15 cellular contexts compared by ENCODE assay signal in genomic region chr9:113694912-113695900, GRCh38.
"Had no signal": no experiment of that assay in that cellular context is flagged by ENCODE, and none has a peak within 500 bp of the region (broad histone marks: within the 10 kb centered on the region; RNA-seq: fewer than 3 reads in every experiment).

No MANE protein-coding gene starts in this region.

- H3K27ac ChIP-seq: adrenal gland, gastroesophageal sphincter, neural progenitor cell, ovary, testis had no signal

- DNase-seq: activated CD4-positive, alpha-beta T cell treated with anti-CD3 and anti-CD28 coated beads, Interleukin-2, amount 10 ng/mL, durations not matched to agents 24 days and 14 days; activated naive CD4-positive, alpha-beta T cell treated with anti-CD3 and anti-CD28 coated beads for 36 hours; activated T-cell treated with anti-CD3 and anti-CD28 coated beads for 4 hours; adrenal gland; caudate nucleus; cortex of kidney; effector CD8-positive, alpha-beta T cell; left ventricle myocardium superior; ovary; stimulated activated CD4-positive, alpha-beta T cell treated with anti-CD3 and anti-CD28 coated beads, Interleukin-12 subunit alpha, Interleukin-12 subunit beta, amount 100 ng/mL, for 4 hours; testis had no signal

- H3K4me1 Mint-ChIP-seq: neural progenitor cell had no signal

- ATAC-seq: gastroesophageal sphincter, left ventricle myocardium superior had no signal

- H3K27me3 ChIP-seq: ovary, testis had no signal

- H3K9me3 ChIP-seq: adrenal gland, ovary, testis had no signal

- H3K4me1 ChIP-seq: adrenal gland, gastroesophageal sphincter, neural progenitor cell, testis had no signal

- H3K9me3 Mint-ChIP-seq: activated T-helper 17 cell treated with anti-CD3 and anti-CD28 coated beads, Interleukin-2, amount 50 U/mL, for 72 hours; neural progenitor cell; stimulated activated naive CD8-positive, alpha-beta T cell treated with anti-CD3 and anti-CD28 coated beads, Interleukin-15, Interleukin-2, amounts not matched to agents 100 ng/mL and 50 ng/mL, for 24 hours had no signal

- H3K27ac Mint-ChIP-seq: activated CD4-positive, alpha-beta T cell treated with anti-CD3 and anti-CD28 coated beads, Interleukin-2, amount 10 ng/mL, durations not matched to agents 24 days and 14 days; activated naive CD4-positive, alpha-beta T cell treated with anti-CD3 and anti-CD28 coated beads for 36 hours; activated T-helper 17 cell treated with anti-CD3 and anti-CD28 coated beads, Interleukin-2, amount 50 U/mL, for 72 hours; neural progenitor cell; stimulated activated naive CD8-positive, alpha-beta T cell treated with anti-CD3 and anti-CD28 coated beads, Interleukin-15, Interleukin-2, amounts not matched to agents 100 ng/mL and 50 ng/mL, for 24 hours had no signal

- H3K4me3 ChIP-seq: adrenal gland, gastroesophageal sphincter, neural progenitor cell, ovary, testis had no signal

- H3K4me3 Mint-ChIP-seq: activated CD4-positive, alpha-beta T cell treated with anti-CD3 and anti-CD28 coated beads, Interleukin-2, amount 10 ng/mL, durations not matched to agents 24 days and 14 days; activated naive CD4-positive, alpha-beta T cell treated with anti-CD3 and anti-CD28 coated beads for 36 hours; activated T-helper 17 cell treated with anti-CD3 and anti-CD28 coated beads, Interleukin-2, amount 50 U/mL, for 72 hours; neural progenitor cell; stimulated activated naive CD8-positive, alpha-beta T cell treated with anti-CD3 and anti-CD28 coated beads, Interleukin-15, Interleukin-2, amounts not matched to agents 100 ng/mL and 50 ng/mL, for 24 hours had no signal

- H2AFZ ChIP-seq: neural progenitor cell had no signal

- H3K9ac ChIP-seq: neural progenitor cell had no signal

- H3K36me3 Mint-ChIP-seq: neural progenitor cell had no signal

- H3K36me3 ChIP-seq: adrenal gland, gastroesophageal sphincter, neural progenitor cell, ovary had no signal

- H3K4me2 ChIP-seq: neural progenitor cell had no signal
